ENCODE assay signal across 10 cellular contexts in the genomic region with DNA sequence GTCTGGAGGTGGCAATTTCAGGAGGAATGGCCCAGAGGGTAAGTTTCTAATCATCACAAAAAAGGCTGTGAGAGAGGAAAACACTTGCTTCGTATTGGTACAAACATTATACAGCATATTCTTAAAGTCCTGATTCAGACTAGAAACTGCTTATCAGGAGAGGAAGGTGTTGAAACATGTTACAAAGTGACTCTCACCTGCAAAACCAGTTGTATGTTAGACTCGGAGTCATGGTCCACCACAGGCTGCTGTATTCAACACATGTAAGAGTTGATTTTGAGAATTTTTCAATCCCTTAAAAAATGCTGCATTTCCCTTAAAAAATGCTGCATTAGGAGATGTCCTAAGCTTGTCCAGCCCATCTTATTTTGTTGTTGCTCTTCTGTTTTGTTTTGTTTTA.
A peak's percentile ranks its signal among the peaks of the same experiment; 100 is the strongest.
DNase-seq lines count a peak whose midpoint lies in the region; ATAC-seq and TF ChIP-seq lines count a peak whose summit lies in the region.
"Had no signal": no experiment of that assay in that cellular context is flagged by ENCODE, and none has a peak within 500 bp of the region (broad histone marks: within the 10 kb centered on the region; RNA-seq: fewer than 3 reads in every experiment).

No MANE protein-coding gene starts in this region.

- peaks cover 94% of the 10 kb centered on the region for H3K4me1 Mint-ChIP-seq in activated CD4-positive, alpha-beta T cell treated with anti-CD3 and anti-CD28 coated beads for 36 hours
- peaks cover 90% of the 10 kb centered on the region for H3K4me1 Mint-ChIP-seq in activated B cell treated with CpG ODN at 0.5 μM for 24 hours

- TF ChIP-seq CTCF in activated B cell treated with CpG ODN at 0.5 μM for 24 hours (IDR thresholded peaks at IDR 0.05) = no peak
- TF ChIP-seq CTCF in foreskin keratinocyte (conservative IDR thresholded peaks at IDR 0.05) = no peak

- ATAC-seq in activated CD4-positive, alpha-beta T cell treated with anti-CD3 and anti-CD28 coated beads for 36 hours = no peak
- ATAC-seq in activated B cell treated with CpG ODN at 0.5 μM for 24 hours (ENCODE audit: low read depth) = no peak
- peak; percentile 71 for ATAC-seq in foreskin keratinocyte

- H3K27ac ChIP-seq in foreskin keratinocyte = peak overlapping the region; percentile 54

- H3K27me3 ChIP-seq in foreskin keratinocyte = no peaks in the 10 kb centered on the region

- H3K36me3 Mint-ChIP-seq in activated CD4-positive, alpha-beta T cell treated with anti-CD3 and anti-CD28 coated beads for 36 hours (ENCODE audit: low read depth) = peaks cover 34% of the 10 kb centered on the region
- H3K36me3 Mint-ChIP-seq in activated B cell treated with CpG ODN at 0.5 μM for 24 hours (ENCODE audit: low read depth) = peaks cover 51% of the 10 kb centered on the region

- peak overlapping the region; percentile 94 for H3K27ac Mint-ChIP-seq in activated CD4-positive, alpha-beta T cell treated with anti-CD3 and anti-CD28 coated beads for 36 hours
- peak overlapping the region; percentile 94 for H3K27ac Mint-ChIP-seq in activated B cell treated with CpG ODN at 0.5 μM for 24 hours

- DNase-seq in activated CD4-positive, alpha-beta T cell treated with anti-CD3 and anti-CD28 coated beads for 36 hours = no peak
- no peak for DNase-seq in activated CD4-positive, alpha-beta T cell treated with anti-CD3 and anti-CD28 coated beads for 1 hour
- DNase-seq in activated B cell treated with CpG ODN at 0.5 μM for 24 hours (no peak), foreskin keratinocyte (peak; percentile 68 to 85), SKM-1 treated with dmso at 0.1 percent for 144 hours (lab: John Stamatoyannopoulos, UW; ENCODE audit: unreplicated experiment) (no peak), globus pallidus (ENCODE audit: low spot score) (no peak), occipital lobe (lab: John Stamatoyannopoulos, UW) (no peak)
- DNase-seq in stimulated activated CD8-positive, alpha-beta memory T cell treated with anti-CD3 and anti-CD28 coated beads, Interleukin-4, amount 100 ng/mL, for 48 hours = peak; percentile 16
- DNase-seq: amygdala, NCI-H748 treated with DMSO at 0.1 percent for 48 hours had no signal

- POLR2A ChIA-PET in activated CD4-positive, alpha-beta T cell treated with anti-CD3 and anti-CD28 coated beads for 36 hours (lab: Charles Lee) = interaction anchor here (1.1 to 4.6 kb wide), 2 partner anchors 17 to 30 kb away, joined by 3 to 48 read pairs; no protein-coding TSS in a partner anchor
- POLR2A ChIA-PET in activated B cell treated with CpG ODN at 0.5 μM for 24 hours (lab: Charles Lee) = interaction anchor here (0.9 to 12.6 kb wide), 6 partner anchors 12 to 61 kb away, joined by 3 to 171 read pairs (median 68); a partner anchor contains a TSS

- peaks cover 35% of the 10 kb centered on the region for H3K4me1 ChIP-seq in foreskin keratinocyte

- intact Hi-C loops in activated CD4-positive, alpha-beta T cell treated with anti-CD3 and anti-CD28 coated beads for 36 hours (cut with DNase I, micrococcal nuclease) = no loop called here
- intact Hi-C loops in activated B cell treated with CpG ODN at 0.5 μM for 24 hours (cut with micrococcal nuclease) = no loop called here

- no peak overlapping the region for H3K4me3 Mint-ChIP-seq in activated CD4-positive, alpha-beta T cell treated with anti-CD3 and anti-CD28 coated beads for 36 hours
- H3K4me3 Mint-ChIP-seq in activated B cell treated with CpG ODN at 0.5 μM for 24 hours = no peak overlapping the region

- no peaks in the 10 kb centered on the region for H3K9me3 Mint-ChIP-seq in activated CD4-positive, alpha-beta T cell treated with anti-CD3 and anti-CD28 coated beads for 36 hours (ENCODE audit: low read depth)
- no peaks in the 10 kb centered on the region for H3K9me3 Mint-ChIP-seq in activated B cell treated with CpG ODN at 0.5 μM for 24 hours

- H3K27me3 Mint-ChIP-seq in activated CD4-positive, alpha-beta T cell treated with anti-CD3 and anti-CD28 coated beads for 36 hours = no peaks in the 10 kb centered on the region
- no peaks in the 10 kb centered on the region for H3K27me3 Mint-ChIP-seq in activated B cell treated with CpG ODN at 0.5 μM for 24 hours

- CTCF ChIA-PET in activated CD4-positive, alpha-beta T cell treated with anti-CD3 and anti-CD28 coated beads for 36 hours (lab: Charles Lee) = interaction anchor here (1.2 to 6.3 kb wide), 3 partner anchors 15 to 51 kb away, joined by 4 to 42 read pairs (median 18); no protein-coding TSS in a partner anchor
- CTCF ChIA-PET in activated B cell treated with CpG ODN at 0.5 μM for 24 hours (lab: Charles Lee) = interaction anchor here (1.1 to 5.4 kb wide), 2 partner anchors 16 to 37 kb away, joined by 3 to 43 read pairs; no protein-coding TSS in a partner anchor

Comparison
In these comparisons a context has a peak if more than half of its experiments do, and no peak if none do; other contexts are left out.
1. DNase-seq: peak in foreskin keratinocyte (2 of 2) and stimulated activated CD8-positive, alpha-beta memory T cell treated with anti-CD3 and anti-CD28 coated beads, Interleukin-4, amount 100 ng/mL, for 48 hours (single experiment); none in activated CD4-positive, alpha-beta T cell treated with anti-CD3 and anti-CD28 coated beads for 36 hours (single experiment), activated CD4-positive, alpha-beta T cell treated with anti-CD3 and anti-CD28 coated beads for 1 hour (single experiment), activated B cell treated with CpG ODN at 0.5 μM for 24 hours (single experiment), SKM-1 treated with dmso at 0.1 percent for 144 hours (single experiment), globus pallidus (single experiment) and occipital lobe (single experiment).